In genomic region chr4:3369781-3370660, GRCh38 we compare ENCODE assay signal across 8 cellular contexts.
DNase-seq lines count a peak whose midpoint lies in the region; TF ChIP-seq lines count a peak whose summit lies in the region.

No MANE protein-coding gene starts in this region.

- TF ChIP-seq CTCF in AG04449 (IDR thresholded peaks at IDR 0.05; ENCODE audit: insufficient read depth, low read length, missing control alignments): no peak
- no peak for TF ChIP-seq CTCF in GM20000 (IDR thresholded peaks at IDR 0.05; ENCODE audit: extremely low read depth, missing control alignments)
- TF ChIP-seq CTCF in mesothelial cell of epicardium (IDR thresholded peaks at IDR 0.05; ENCODE audit: unreplicated experiment): no peak

- CTCF ChIA-PET in AG04449 (lab: Yijun Ruan, JAX): interaction anchor here (0.6 to 3.1 kb wide), 10 partner anchors 9 to 110 kb away, joined by 3 to 16 read pairs (median 3); no protein-coding TSS in a partner anchor

- H3K36me3 Mint-ChIP-seq in mesothelial cell of epicardium: peaks cover 3% of the 10 kb centered on the region

- H3K27me3 Mint-ChIP-seq in mesothelial cell of epicardium (ENCODE audit: low read depth): no peaks in the 10 kb centered on the region

- H3K4me1 Mint-ChIP-seq in mesothelial cell of epicardium: peaks cover 51% of the 10 kb centered on the region

- no peaks in the 10 kb centered on the region for H3K9me3 Mint-ChIP-seq in mesothelial cell of epicardium

- peak overlapping the region; percentile 82 for H3K27ac ChIP-seq in SK-N-MC

- POLR2A ChIA-PET in AG04449 (lab: Yijun Ruan, JAX): interaction anchor here (1.2 to 1.9 kb wide), 2 partner anchors 19 to 33 kb away, joined by 5 to 8 read pairs; no protein-coding TSS in a partner anchor

- H3K36me3 ChIP-seq in SK-N-MC (ENCODE audit: insufficient read depth, low read length): no peaks in the 10 kb centered on the region

- DNase-seq in AG04449 (ENCODE audit: low read depth, low spot score) (peak; percentile 70), GM20000 (ENCODE audit: low spot score) (peak; percentile 51), SK-N-MC (ENCODE audit: low read depth, low spot score) (peak; percentile 96), dermis microvascular lymphatic vessel endothelial cell (ENCODE audit: low read depth in 2 of 2) (peak; percentile 24 to 86), mesothelial cell of epicardium (ENCODE audit: low spot score in 2 of 2, unreplicated experiment in 2 of 2) (peak in 1 of 2 experiments; percentile 40), NCI-H128 (lab: John Stamatoyannopoulos, UW; ENCODE audit: unreplicated experiment) (no peak), glomerular visceral epithelial cell (ENCODE audit: extremely low spot score) (no peak)
- no peak for DNase-seq in activated CD4-positive, CD25-positive, alpha-beta regulatory T cell treated with anti-CD3 and anti-CD28 coated beads, Interleukin-2, amount 50 U/mL, for 72 hours

- peak overlapping the region; percentile 49 for H3K4me3 ChIP-seq in AG04449 (ENCODE audit: low read depth, low read length)
- peak overlapping the region; percentile 78 for H3K4me3 ChIP-seq in SK-N-MC

- peak overlapping the region; percentile 35 for H3K27ac Mint-ChIP-seq in mesothelial cell of epicardium

- H3K9ac ChIP-seq in SK-N-MC (ENCODE audit: insufficient read length): peak overlapping the region; percentile 46

- peak overlapping the region; percentile 18 for H3K4me3 Mint-ChIP-seq in mesothelial cell of epicardium

- no peaks in the 10 kb centered on the region for H3K9me3 ChIP-seq in SK-N-MC (ENCODE audit: low read depth, low read length)

Comparison
In these comparisons a context has a peak if more than half of its experiments do, and no peak if none do; other contexts are left out.
1. DNase-seq: peak in AG04449 (single experiment), GM20000 (single experiment), SK-N-MC (single experiment) and dermis microvascular lymphatic vessel endothelial cell (2 of 2); none in NCI-H128 (single experiment), glomerular visceral epithelial cell (single experiment) and activated CD4-positive, CD25-positive, alpha-beta regulatory T cell treated with anti-CD3 and anti-CD28 coated beads, Interleukin-2, amount 50 U/mL, for 72 hours (single experiment).